In genomic region chr7:109868215-109868614, GRCh38 we compare ENCODE assay signal across 1 cellular context.
TF ChIP-seq lines count a peak whose summit lies in the region.

No MANE protein-coding gene starts in this region.

TF ChIP-seq in HCT116, 20 proteins besides CTCF, POLR2A, EP300 and RAD21:
- TF ChIP-seq ZBTB33 (IDR thresholded peaks at IDR 0.05; ENCODE audit: extremely low read depth, insufficient replicate concordance, low read length) (no peak), EGR1 (IDR thresholded peaks at IDR 0.05; ENCODE audit: low read depth) (no peak), SRF (IDR thresholded peaks at IDR 0.05; ENCODE audit: low read depth) (no peak), REST (IDR thresholded peaks at IDR 0.05; ENCODE audit: low read depth) (no peak), YY1 (IDR thresholded peaks at IDR 0.05; ENCODE audit: extremely low read depth, insufficient replicate concordance, low read depth, low read length) (no peak), TCF7L2 (IDR thresholded peaks at IDR 0.05; ENCODE audit: borderline replicate concordance, extremely low read depth, insufficient read depth, insufficient read length) (no peak), CEBPB (IDR thresholded peaks at IDR 0.05; ENCODE audit: low read depth) (no peak), FOSL1 (IDR thresholded peaks at IDR 0.05; ENCODE audit: low read depth) (no peak), CBX3 (IDR thresholded peaks at IDR 0.05; ENCODE audit: low read depth) (no peak), ZNF274 (IDR thresholded peaks at IDR 0.05; ENCODE audit: low read depth, low read length) (no peak), EZH2phosphoT487 (IDR thresholded peaks at IDR 0.05; ENCODE audit: borderline replicate concordance) (no peak), ELF1 (IDR thresholded peaks at IDR 0.05; ENCODE audit: borderline replicate concordance, low read depth) (no peak), EZH2 (IDR thresholded peaks at IDR 0.05) (no peak), SIN3A (IDR thresholded peaks at IDR 0.05; ENCODE audit: low read depth) (no peak), POLR2AphosphoS5 (IDR thresholded peaks at IDR 0.05; ENCODE audit: low read depth, low read length) (no peak), SP1 (IDR thresholded peaks at IDR 0.05; ENCODE audit: low read depth) (no peak), JUND (IDR thresholded peaks at IDR 0.05) (no peak), ZFX (IDR thresholded peaks at IDR 0.05) (no peak)
- TF ChIP-seq, protein P1, sequence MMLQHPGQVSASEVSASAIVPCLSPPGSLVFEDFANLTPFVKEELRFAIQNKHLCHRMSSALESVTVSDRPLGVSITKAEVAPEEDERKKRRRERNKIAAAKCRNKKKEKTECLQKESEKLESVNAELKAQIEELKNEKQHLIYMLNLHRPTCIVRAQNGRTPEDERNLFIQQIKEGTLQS (IDR thresholded peaks at IDR 0.05): no peak
- TF ChIP-seq, protein P2, sequence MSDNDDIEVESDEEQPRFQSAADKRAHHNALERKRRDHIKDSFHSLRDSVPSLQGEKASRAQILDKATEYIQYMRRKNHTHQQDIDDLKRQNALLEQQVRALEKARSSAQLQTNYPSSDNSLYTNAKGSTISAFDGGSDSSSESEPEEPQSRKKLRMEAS (IDR thresholded peaks at IDR 0.05): no peak
TF ChIP-seq in HCT116: peak in this region for 0.
